10 cellular contexts compared by ENCODE assay signal in the genomic region with DNA sequence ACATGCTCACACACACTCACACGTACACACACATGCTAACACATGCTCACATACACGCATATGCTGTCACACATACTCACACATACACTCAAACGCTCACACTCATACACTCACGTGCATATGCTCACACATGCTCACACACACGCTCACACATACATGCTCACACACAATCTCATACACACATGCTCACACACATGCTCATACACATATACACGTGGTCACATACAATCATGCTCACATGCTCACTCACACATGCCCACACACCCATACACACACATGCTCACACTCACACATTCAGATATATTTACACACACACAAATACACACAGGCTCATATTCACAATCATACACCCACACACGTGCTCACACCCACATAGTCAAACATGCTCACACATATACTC. TPM values are rescaled to one million over a fixed set of nuclear protein-coding genes. Genes with fewer than 3 reads are reported as not detected.
"Had no signal": no experiment of that assay in that cellular context is flagged by ENCODE, and none has a peak within 500 bp of the region (broad histone marks: within the 10 kb centered on the region; RNA-seq: fewer than 3 reads in every experiment).

No MANE protein-coding gene starts in this region.

- DNase-seq: GM23248, GOT3, H9, HCEC 1CT, KBM-7 had no signal

- H2AFZ ChIP-seq: GM23248 had no signal

- H3K27ac Mint-ChIP-seq: H9, IgD-negative memory B cell had no signal

- H3K27me3 Mint-ChIP-seq: IgD-negative memory B cell had no signal

- FAIRE-seq: H54, HTR-8/SVneo had no signal

- H3K4me1 Mint-ChIP-seq: IgD-negative memory B cell had no signal

- H3K36me3 Mint-ChIP-seq: IgD-negative memory B cell had no signal

- H3K27ac ChIP-seq: GM23248, KMS-11 had no signal

- H3K4me3 Mint-ChIP-seq: H9, IgD-negative memory B cell had no signal

- H3K4me3 ChIP-seq: GM23248 had no signal

- H3K9ac ChIP-seq: GM23248, KMS-11 had no signal

- H3K4me2 ChIP-seq: KMS-11 had no signal

RNA-seq across cellular contexts. Expression of gene SALL3, which starts 17.5 kb away (rescaled TPM):
- total RNA-seq: GM23248, HT-29 had no signal
- polyA plus RNA-seq: GM23248, IgD-negative memory B cell had no signal
